ENCODE assay signal across 27 cellular contexts in the genomic region with DNA sequence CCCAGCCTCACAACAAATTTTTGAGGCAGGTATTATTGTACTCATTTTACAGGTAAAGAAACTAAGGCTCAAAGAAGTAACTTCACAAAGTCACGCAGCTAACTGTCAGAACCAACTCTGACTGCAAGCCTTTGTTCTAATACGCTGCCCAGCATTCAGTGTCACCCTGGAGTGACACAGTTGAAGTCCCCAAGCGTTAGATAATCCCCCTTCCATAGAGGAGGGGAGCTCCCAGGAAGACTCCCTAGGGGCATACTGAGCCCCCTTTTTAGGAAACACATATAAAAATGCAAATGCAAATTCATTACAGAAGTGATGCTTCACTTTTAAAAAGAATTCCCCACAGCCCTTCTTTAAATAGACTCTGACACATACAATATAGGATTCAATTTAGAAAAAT.
"Had no signal": no experiment of that assay in that cellular context is flagged by ENCODE, and none has a peak within 500 bp of the region (broad histone marks: within the 10 kb centered on the region; RNA-seq: fewer than 3 reads in every experiment).

No MANE protein-coding gene starts in this region.

- H3K9me3 Mint-ChIP-seq: activated CD4-positive, alpha-beta memory T cell treated with anti-CD3 and anti-CD28 coated beads, Interleukin-2, amount 10 ng/mL, durations not matched to agents 7 days and 5 days; activated CD4-positive, alpha-beta T cell treated with anti-CD3 and anti-CD28 coated beads, Interleukin-2, amount 10 ng/mL, durations not matched to agents 7 days and 5 days; activated naive CD4-positive, alpha-beta T cell treated with anti-CD3 and anti-CD28 coated beads, Interleukin-2, amount 10 ng/mL, durations not matched to agents 7 days and 5 days; activated naive CD8-positive, alpha-beta T cell treated with anti-CD3 and anti-CD28 coated beads, Interleukin-2, amount 10 ng/mL, durations not matched to agents 7 days and 5 days; activated T-cell treated with anti-CD3 and anti-CD28 coated beads, Interleukin-2, amount 50 U/mL, for 24 hours; brain; naive B cell; nephron progenitor cell had no signal

- H3K4me1 ChIP-seq: ascending aorta, colonic mucosa, pancreas, psoas muscle had no signal

- H3K36me3 Mint-ChIP-seq: activated naive CD4-positive, alpha-beta T cell treated with anti-CD3 and anti-CD28 coated beads, Interleukin-2, amount 10 ng/mL, durations not matched to agents 7 days and 5 days; activated naive CD8-positive, alpha-beta T cell treated with anti-CD3 and anti-CD28 coated beads, Interleukin-2, amount 10 ng/mL, durations not matched to agents 7 days and 5 days; brain; naive B cell had no signal

- H3K4me3 ChIP-seq: ascending aorta, cardiac muscle cell, colonic mucosa, pancreas, psoas muscle, smooth muscle cell, tibial nerve had no signal

- H3K4me2 ChIP-seq: smooth muscle cell had no signal

- DNase-seq: activated CD4-positive, alpha-beta memory T cell treated with anti-CD3 and anti-CD28 coated beads, Interleukin-2, amount 10 ng/mL, durations not matched to agents 7 days and 5 days; activated CD4-positive, alpha-beta T cell treated with anti-CD3 and anti-CD28 coated beads for 1 hour; activated CD4-positive, alpha-beta T cell treated with anti-CD3 and anti-CD28 coated beads, Interleukin-2, amount 10 ng/mL, durations not matched to agents 7 days and 5 days; activated CD8-positive, alpha-beta memory T cell treated with anti-CD3 and anti-CD28 coated beads, Interleukin-2, amount 50 U/mL, for 48 hours; activated gamma-delta T cell; activated naive CD4-positive, alpha-beta T cell treated with anti-CD3 and anti-CD28 coated beads, Interleukin-2, amount 10 ng/mL, durations not matched to agents 7 days and 5 days; activated naive CD8-positive, alpha-beta T cell treated with anti-CD3 and anti-CD28 coated beads, Interleukin-2, amount 10 ng/mL, durations not matched to agents 7 days and 5 days; activated T-cell treated with anti-CD3 and anti-CD28 coated beads, Interleukin-2, amount 50 U/mL, for 24 hours; cerebellar nuclear complex; colonic mucosa; effector CD8-positive, alpha-beta T cell; hippocampal formation; left cardiac atrium; mammary epithelial cell; naive B cell; nephron progenitor cell; nucleus accumbens; pancreas; psoas muscle; stimulated activated CD4-positive, alpha-beta T cell treated with anti-CD3 and anti-CD28 coated beads, Interleukin-15, amount 100 ng/mL, for 24 hours; stimulated activated CD4-positive, alpha-beta T cell treated with anti-CD3 and anti-CD28 coated beads, Interleukin-2, amount 100 ng/mL, for 24 hours; stimulated activated naive CD4-positive, alpha-beta T cell treated with Interleukin-2 at 50 U/mL for 16 hours had no signal

- H3K4me1 Mint-ChIP-seq: activated CD4-positive, alpha-beta memory T cell treated with anti-CD3 and anti-CD28 coated beads, Interleukin-2, amount 10 ng/mL, durations not matched to agents 7 days and 5 days; activated CD4-positive, alpha-beta T cell treated with anti-CD3 and anti-CD28 coated beads, Interleukin-2, amount 10 ng/mL, durations not matched to agents 7 days and 5 days; activated naive CD4-positive, alpha-beta T cell treated with anti-CD3 and anti-CD28 coated beads, Interleukin-2, amount 10 ng/mL, durations not matched to agents 7 days and 5 days; activated naive CD8-positive, alpha-beta T cell treated with anti-CD3 and anti-CD28 coated beads, Interleukin-2, amount 10 ng/mL, durations not matched to agents 7 days and 5 days had no signal

- H3K9me3 ChIP-seq: ascending aorta, colonic mucosa, pancreas, psoas muscle, tibial nerve had no signal

- H3K36me3 ChIP-seq: ascending aorta, colonic mucosa, pancreas, tibial nerve had no signal

- H3K27ac ChIP-seq: ascending aorta, cardiac muscle cell, colonic mucosa, pancreas, psoas muscle, tibial nerve had no signal

- H3K4me3 Mint-ChIP-seq: activated CD4-positive, alpha-beta memory T cell treated with anti-CD3 and anti-CD28 coated beads, Interleukin-2, amount 10 ng/mL, durations not matched to agents 7 days and 5 days; activated CD4-positive, alpha-beta T cell treated with anti-CD3 and anti-CD28 coated beads, Interleukin-2, amount 10 ng/mL, durations not matched to agents 7 days and 5 days; activated naive CD4-positive, alpha-beta T cell treated with anti-CD3 and anti-CD28 coated beads, Interleukin-2, amount 10 ng/mL, durations not matched to agents 7 days and 5 days; activated naive CD8-positive, alpha-beta T cell treated with anti-CD3 and anti-CD28 coated beads, Interleukin-2, amount 10 ng/mL, durations not matched to agents 7 days and 5 days; activated T-cell treated with anti-CD3 and anti-CD28 coated beads, Interleukin-2, amount 50 U/mL, for 24 hours; brain; naive B cell; nephron progenitor cell had no signal

- H3K27ac Mint-ChIP-seq: activated CD4-positive, alpha-beta memory T cell treated with anti-CD3 and anti-CD28 coated beads, Interleukin-2, amount 10 ng/mL, durations not matched to agents 7 days and 5 days; activated CD4-positive, alpha-beta T cell treated with anti-CD3 and anti-CD28 coated beads, Interleukin-2, amount 10 ng/mL, durations not matched to agents 7 days and 5 days; activated naive CD4-positive, alpha-beta T cell treated with anti-CD3 and anti-CD28 coated beads, Interleukin-2, amount 10 ng/mL, durations not matched to agents 7 days and 5 days; activated naive CD8-positive, alpha-beta T cell treated with anti-CD3 and anti-CD28 coated beads, Interleukin-2, amount 10 ng/mL, durations not matched to agents 7 days and 5 days; activated T-cell treated with anti-CD3 and anti-CD28 coated beads, Interleukin-2, amount 50 U/mL, for 24 hours; naive B cell; nephron progenitor cell had no signal

- H3K27me3 ChIP-seq: ascending aorta, cardiac muscle cell, colonic mucosa, pancreas, tibial nerve had no signal

- H3K27me3 Mint-ChIP-seq: activated T-cell treated with anti-CD3 and anti-CD28 coated beads, Interleukin-2, amount 50 U/mL, for 24 hours had no signal

- ATAC-seq: left cardiac atrium, pancreas, psoas muscle had no signal
